In genomic region chrX:109485470-109486340, GRCh38 we compare ENCODE assay signal across 8 cellular contexts. TPM values are rescaled to one million over a fixed set of nuclear protein-coding genes. Genes with fewer than 3 reads are reported as not detected.
DNase-seq lines count a peak whose midpoint lies in the region; ATAC-seq and TF ChIP-seq lines count a peak whose summit lies in the region.

No MANE protein-coding gene starts in this region.

- intact Hi-C loops in CD4-positive, alpha-beta T cell (cut with DNase I, micrococcal nuclease): loop anchor here (2.0 to 10.0 kb wide), 4 partner anchors 147 to 405 kb away; no protein-coding TSS in a partner anchor
- intact Hi-C loops in vagina (cut with DNase I): no loop called here

- H3K4me3 Mint-ChIP-seq in CD4-positive, alpha-beta T cell: no peak overlapping the region

- peaks cover 3% of the 10 kb centered on the region for H3K27me3 ChIP-seq in CD4-positive, alpha-beta T cell (ENCODE audit: control insufficient read depth, insufficient read depth, low read length)
- no peaks in the 10 kb centered on the region for H3K27me3 ChIP-seq in trophoblast cell (ENCODE audit: insufficient read depth, low read length)
- H3K27me3 ChIP-seq in vagina: no peaks in the 10 kb centered on the region

- no peaks in the 10 kb centered on the region for H3K9me3 Mint-ChIP-seq in CD4-positive, alpha-beta T cell

- H2BK12ac ChIP-seq in trophoblast cell (ENCODE audit: low read length): no peak overlapping the region

- H3K36me3 Mint-ChIP-seq in CD4-positive, alpha-beta T cell (ENCODE audit: low read depth): no peaks in the 10 kb centered on the region

- H4K12ac ChIP-seq in trophoblast cell (ENCODE audit: low read depth, low read length): no peak overlapping the region

- H3K27ac Mint-ChIP-seq in CD4-positive, alpha-beta T cell: no peak overlapping the region

- H2AK5ac ChIP-seq in trophoblast cell (ENCODE audit: low read length): no peak overlapping the region

- H3K36me3 ChIP-seq in trophoblast cell (ENCODE audit: control insufficient read depth in 1 of 2, insufficient read depth in 2 of 2, low read length in 2 of 2) (no peaks in the 10 kb centered on the region), vagina (no peaks in the 10 kb centered on the region)

- POLR2A ChIA-PET in CD4-positive, alpha-beta T cell (lab: Charles Lee): no interaction called here
- POLR2A ChIA-PET in RWPE1 (lab: Yijun Ruan, JAX; ENCODE audit: low non-redundant PET): no interaction called here

- H3K4ac ChIP-seq in trophoblast cell (ENCODE audit: low read depth, low read length): no peak overlapping the region

- no peaks in the 10 kb centered on the region for H3K79me2 ChIP-seq in trophoblast cell (ENCODE audit: control insufficient read depth, insufficient read depth, low read length, poor library complexity)

- no peak overlapping the region for H2BK120ac ChIP-seq in trophoblast cell (ENCODE audit: insufficient read depth, low read length, poor library complexity)

- H3K27me3 Mint-ChIP-seq in CD4-positive, alpha-beta T cell: no peaks in the 10 kb centered on the region

- no peak overlapping the region for H2AFZ ChIP-seq in trophoblast cell (ENCODE audit: insufficient read depth, low read length, poor library complexity)

- no peak overlapping the region for H4K8ac ChIP-seq in trophoblast cell (ENCODE audit: low read depth, low read length)

- TF ChIP-seq CTCF in CD4-positive, alpha-beta T cell (IDR thresholded peaks at IDR 0.05): peak; percentile 94
- peak; percentile 80 for TF ChIP-seq CTCF in RWPE1 (conservative IDR thresholded peaks at IDR 0.05; ENCODE audit: low read depth)
- TF ChIP-seq CTCF in vagina (IDR thresholded peaks at IDR 0.05): peak; percentile 82 to 98 (median 95)

- H3K9ac ChIP-seq in trophoblast cell (ENCODE audit: low read length): no peak overlapping the region

- no peak overlapping the region for H3K27ac ChIP-seq in CD4-positive, alpha-beta T cell (ENCODE audit: low read depth, low read length)
- no peak overlapping the region for H3K27ac ChIP-seq in RWPE1
- no peak overlapping the region for H3K27ac ChIP-seq in trophoblast cell (ENCODE audit: low read depth, low read length)
- H3K27ac ChIP-seq in vagina: no peak overlapping the region

- H3K4me3 ChIP-seq in trophoblast cell (ENCODE audit: low read depth, low read length) (no peak overlapping the region), vagina (no peak overlapping the region)

- H4K91ac ChIP-seq in trophoblast cell (ENCODE audit: low read depth, low read length): no peak overlapping the region

- H3K9me3 ChIP-seq in CD4-positive, alpha-beta T cell (ENCODE audit: control insufficient read depth, low read length): no peaks in the 10 kb centered on the region
- H3K9me3 ChIP-seq in trophoblast cell (ENCODE audit: insufficient read depth, low read depth, low read length): no peaks in the 10 kb centered on the region
- no peaks in the 10 kb centered on the region for H3K9me3 ChIP-seq in vagina

- DNase-seq in CD4-positive, alpha-beta T cell: peak; percentile 19 to 46 (median 40)
- DNase-seq in Kasumi-1 (lab: John Stamatoyannopoulos, UW): peak; percentile 52 to 65
- peak; percentile 27 for DNase-seq in RWPE1 (ENCODE audit: low spot score)
- peak; percentile 79 for DNase-seq in activated effector memory CD4-positive, alpha-beta T cell treated with anti-CD3 and anti-CD28 coated beads, Interleukin-2, amount 50 U/mL, for 16 hours
- peak; percentile 24 for DNase-seq in germinal center (ENCODE audit: low spot score)
- DNase-seq in trophoblast cell: peak; percentile 38 to 85
- no peak for DNase-seq in vagina (ENCODE audit: extremely low spot score in 2 of 2)

- CTCF ChIA-PET in CD4-positive, alpha-beta T cell (lab: Charles Lee): interaction anchor here (0.6 to 1.8 kb wide), 14 partner anchors 8 to 405 kb away, joined by 3 to 12 read pairs (median 4); no protein-coding TSS in a partner anchor
- CTCF ChIA-PET in RWPE1 (lab: Yijun Ruan, JAX): interaction anchor here (0.5 to 1.2 kb wide), 12 partner anchors 8 to 899 kb away, joined by 3 to 6 read pairs (median 3); no protein-coding TSS in a partner anchor

- H3K18ac ChIP-seq in trophoblast cell (ENCODE audit: low read length): no peak overlapping the region

- no peak overlapping the region for H2BK5ac ChIP-seq in trophoblast cell (ENCODE audit: low read depth, low read length, poor library complexity)

- no CpG with 5 or more reads among the region's 9 CpGs for WGBS in trophoblast cell (ENCODE audit: extremely low coverage, insufficient coverage, insufficient read length)

- ATAC-seq in CD4-positive, alpha-beta T cell (ENCODE audit: poor library complexity): peak; percentile 78
- peak; percentile 65 for ATAC-seq in GM19328 (IDR thresholded peaks at IDR 0.05; ENCODE audit: unreplicated experiment)

- no peaks in the 10 kb centered on the region for H3K79me1 ChIP-seq in trophoblast cell (ENCODE audit: low read length)

- no peak overlapping the region for H3K23ac ChIP-seq in trophoblast cell (ENCODE audit: low read length)

- TF ChIP-seq POLR2A in vagina (IDR thresholded peaks at IDR 0.05): no peak

- H3K4me1 ChIP-seq in trophoblast cell (ENCODE audit: control insufficient read depth in 1 of 2, insufficient read depth in 2 of 2, low read length in 2 of 2) (no peaks in the 10 kb centered on the region), vagina (no peaks in the 10 kb centered on the region)

- H3K4me1 Mint-ChIP-seq in CD4-positive, alpha-beta T cell (ENCODE audit: low read depth): no peaks in the 10 kb centered on the region

- H3K4me2 ChIP-seq in trophoblast cell (ENCODE audit: low read length): no peak overlapping the region

- H3K14ac ChIP-seq in trophoblast cell (ENCODE audit: low read length): no peak overlapping the region

RNA-seq across cellular contexts. Expression of gene GUCY2F, which starts 3.8 kb away (rescaled TPM):
- total RNA-seq in CD4-positive, alpha-beta T cell: not detected
- polyA plus RNA-seq in trophoblast cell (2013): not detected in 2 replicates
- not detected for total RNA-seq in vagina

RNA-seq across cellular contexts. Expression of gene NXT2, which starts 50.9 kb away (rescaled TPM):
- 1 to 10 TPM; 4.0 to 4.1 TPM for total RNA-seq in CD4-positive, alpha-beta T cell
- polyA plus RNA-seq in trophoblast cell (2013): 7.3 and 7.7 TPM in 2 replicates
- total RNA-seq in vagina: 6.9 TPM

Comparison
In these comparisons a context has a peak if more than half of its experiments do, and no peak if none do; other contexts are left out.
1. DNase-seq: peak in CD4-positive, alpha-beta T cell (10 of 10), Kasumi-1 (2 of 2), RWPE1 (single experiment), activated effector memory CD4-positive, alpha-beta T cell treated with anti-CD3 and anti-CD28 coated beads, Interleukin-2, amount 50 U/mL, for 16 hours (single experiment), germinal center (single experiment) and trophoblast cell (2 of 2); none in vagina (0 of 2).
2. Peak in every context shown above with its lines, with median percentiles within 50 percentile points of each other: CTCF ChIP-seq.